8 cellular contexts compared by ENCODE assay signal in the genomic region with DNA sequence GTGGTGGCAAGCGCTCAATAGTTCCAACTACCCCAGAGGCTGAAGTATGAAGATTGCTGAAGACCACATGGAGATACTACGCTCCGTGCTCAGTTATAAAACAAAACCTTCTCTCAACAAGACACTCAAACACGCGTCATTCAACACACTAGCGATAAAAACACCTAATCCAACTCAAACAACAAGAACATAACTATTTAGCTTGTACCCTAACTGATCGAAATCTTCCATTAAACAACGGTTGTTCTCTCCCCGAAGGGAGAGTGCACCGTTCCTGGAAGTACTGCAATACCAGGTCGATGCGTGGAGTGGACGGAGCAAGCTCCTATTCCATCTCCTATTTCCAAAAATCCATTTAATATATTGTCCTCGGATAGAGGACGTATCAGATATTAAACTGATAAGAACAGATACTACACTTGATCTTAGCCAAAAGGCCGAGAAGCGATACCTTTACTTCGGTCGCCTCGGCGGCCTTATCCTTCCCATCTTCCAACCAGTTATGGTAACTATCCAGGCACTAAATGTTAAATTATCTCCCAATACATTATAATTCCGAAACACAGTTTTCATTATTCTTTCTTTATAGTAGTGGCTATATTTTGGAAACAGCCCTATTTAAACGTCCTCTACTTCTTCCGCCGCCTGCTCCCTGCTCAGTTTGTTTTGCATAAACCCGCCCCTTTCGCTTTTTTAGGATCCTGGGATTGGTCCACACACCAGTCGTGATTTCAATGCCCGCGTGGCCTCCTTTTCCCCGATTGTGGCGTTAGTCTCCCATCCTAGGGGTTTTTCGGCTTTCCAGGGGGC. TPM values are rescaled to one million over a fixed set of nuclear protein-coding genes. Genes with fewer than 3 reads are reported as not detected.
DNase-seq lines count a peak whose midpoint lies in the region; ATAC-seq and TF ChIP-seq lines count a peak whose summit lies in the region.

No MANE protein-coding gene starts in this region.

- H3K79me2 ChIP-seq in GM23338 (replicated peaks; ENCODE audit: insufficient read depth): peaks cover 27% of the 10 kb centered on the region

- H3K9me3 Mint-ChIP-seq in GM23338 (peaks cover 6% of the 10 kb centered on the region), neural crest cell (no peaks in the 10 kb centered on the region)
- H3K9me3 Mint-ChIP-seq in activated T-helper 2 cell treated with anti-CD3 and anti-CD28 coated beads, Interferon-gamma antibody, Interleukin-2, Interleukin-4, amounts not matched to agents 10 μg/mL and 5 μg/mL and 100 μg/mL, durations not matched to agents 14 hours and 24 hours and 36 hours: no peaks in the 10 kb centered on the region

- peaks cover 24% of the 10 kb centered on the region; the same call in 1 of the 2 replicates for H3F3A ChIP-seq in GM23338 (replicated peaks; ENCODE audit: low read depth)

- no peaks in the 10 kb centered on the region for H3K9me2 ChIP-seq in GM23338 (ENCODE audit: insufficient read depth)

- H4K20me1 ChIP-seq in GM23338 (replicated peaks; ENCODE audit: insufficient read depth): 0 out of 2 replicates have a peak, but pooled peaks cover 4% of the 10 kb centered on the region

- H3K36me3 Mint-ChIP-seq in GM23338 (ENCODE audit: low read depth): peaks cover 20% of the 10 kb centered on the region
- peaks cover 15% of the 10 kb centered on the region for H3K36me3 Mint-ChIP-seq in activated T-helper 2 cell treated with anti-CD3 and anti-CD28 coated beads, Interferon-gamma antibody, Interleukin-2, Interleukin-4, amounts not matched to agents 10 μg/mL and 5 μg/mL and 100 μg/mL, durations not matched to agents 14 hours and 24 hours and 36 hours (ENCODE audit: low read depth)
- no peaks in the 10 kb centered on the region for H3K36me3 Mint-ChIP-seq in neural crest cell (ENCODE audit: low read depth)

- no peak overlapping the region for H3K4me3 Mint-ChIP-seq in GM23338
- H3K4me3 Mint-ChIP-seq in activated T-helper 2 cell treated with anti-CD3 and anti-CD28 coated beads, Interferon-gamma antibody, Interleukin-2, Interleukin-4, amounts not matched to agents 10 μg/mL and 5 μg/mL and 100 μg/mL, durations not matched to agents 14 hours and 24 hours and 36 hours (ENCODE audit: low read depth): no peak overlapping the region
- H3K4me3 Mint-ChIP-seq in neural crest cell: no peak overlapping the region

- no peaks in the 10 kb centered on the region for H3K27me3 ChIP-seq in GM23338 (ENCODE audit: insufficient read depth)

- H3K27me3 Mint-ChIP-seq in GM23338 (ENCODE audit: insufficient read depth, low read depth, poor library complexity) (peaks cover 19% of the 10 kb centered on the region), neural crest cell (ENCODE audit: low read depth) (peaks cover 6% of the 10 kb centered on the region)
- no peaks in the 10 kb centered on the region for H3K27me3 Mint-ChIP-seq in activated T-helper 2 cell treated with anti-CD3 and anti-CD28 coated beads, Interferon-gamma antibody, Interleukin-2, Interleukin-4, amounts not matched to agents 10 μg/mL and 5 μg/mL and 100 μg/mL, durations not matched to agents 14 hours and 24 hours and 36 hours (ENCODE audit: low read depth)

- no peak overlapping the region for H2AFZ ChIP-seq in GM23338

- H3K27ac Mint-ChIP-seq in GM23338: no peak overlapping the region
- H3K27ac Mint-ChIP-seq in activated T-helper 2 cell treated with anti-CD3 and anti-CD28 coated beads, Interferon-gamma antibody, Interleukin-2, Interleukin-4, amounts not matched to agents 10 μg/mL and 5 μg/mL and 100 μg/mL, durations not matched to agents 14 hours and 24 hours and 36 hours: no peak overlapping the region
- H3K27ac Mint-ChIP-seq in neural crest cell (ENCODE audit: unreplicated experiment): no peak overlapping the region

- peak overlapping the region; percentile 82 for H3K4me2 ChIP-seq in GM23338

- TF ChIP-seq CTCF in GM23338 (conservative IDR thresholded peaks at IDR 0.05; ENCODE audit: low read depth in 2 of 2) (0 out of 4 replicates have a peak, but pooled peaks of 1 of the 2 experiments have one; percentile 6), foreskin fibroblast (IDR thresholded peaks at IDR 0.05; ENCODE audit: low read depth, low read length) (no peak), neural crest cell (conservative IDR thresholded peaks at IDR 0.05) (no peak)

- peak; percentile 98 for DNase-seq in ELF-1 (ENCODE audit: low read depth, low spot score)
- DNase-seq in GM23338 (ENCODE audit: low spot score): peak; percentile 98
- peak; percentile 100 for DNase-seq in LHCN-M2 (ENCODE audit: low read depth)
- DNase-seq in RPMI8226: peak; percentile 95
- peak; percentile 83 for DNase-seq in activated T-helper 2 cell treated with anti-CD3 and anti-CD28 coated beads, Interferon-gamma antibody, Interleukin-2, Interleukin-4, amounts not matched to agents 10 μg/mL and 5 μg/mL and 100 μg/mL, durations not matched to agents 14 hours and 24 hours and 36 hours (ENCODE audit: low spot score)
- peak; percentile 98 for DNase-seq in foreskin fibroblast
- DNase-seq in neural crest cell (ENCODE audit: low read depth, low spot score): peak; percentile 79
- DNase-seq in substantia nigra (lab: John Stamatoyannopoulos, UW): peak in 48 of 49 donors; percentile 30 to 96 (median 80)

- ATAC-seq in GM23338: peak; percentile 70

- H3K4me1 ChIP-seq in GM23338 (ENCODE audit: insufficient read depth): peaks cover 10% of the 10 kb centered on the region

- peak overlapping the region; percentile 64 for H3K4me3 ChIP-seq in GM23338
- peak overlapping the region; percentile 37 to 91 for H3K4me3 ChIP-seq in foreskin fibroblast (ENCODE audit: low read depth in 1 of 2, low read length in 2 of 2)

- intact Hi-C loops in activated T-helper 2 cell treated with anti-CD3 and anti-CD28 coated beads, Interferon-gamma antibody, Interleukin-2, Interleukin-4, amounts not matched to agents 10 μg/mL and 5 μg/mL and 100 μg/mL, durations not matched to agents 14 hours and 24 hours and 36 hours (cut with micrococcal nuclease): loop anchor here (1.0 to 5.0 kb wide), 4 partner anchors 10 to 239 kb away; a partner anchor contains a TSS

- H3K36me3 ChIP-seq in GM23338 (ENCODE audit: insufficient read depth): peaks cover 1% of the 10 kb centered on the region

- H3K4me1 Mint-ChIP-seq in GM23338 (peaks cover 18% of the 10 kb centered on the region), neural crest cell (peaks cover 27% of the 10 kb centered on the region)
- peaks cover 16% of the 10 kb centered on the region for H3K4me1 Mint-ChIP-seq in activated T-helper 2 cell treated with anti-CD3 and anti-CD28 coated beads, Interferon-gamma antibody, Interleukin-2, Interleukin-4, amounts not matched to agents 10 μg/mL and 5 μg/mL and 100 μg/mL, durations not matched to agents 14 hours and 24 hours and 36 hours (ENCODE audit: low read depth)

- H3K27ac ChIP-seq in GM23338 (ENCODE audit: low read depth) (peak overlapping the region; percentile 98), substantia nigra (ENCODE audit: low read depth, low read length, poor library complexity, severe bottlenecking) (peak overlapping the region; percentile 72)

TF ChIP-seq in GM23338, 12 proteins besides CTCF, POLR2A, EP300 and RAD21 (continues in another document):
- peak; percentile 49 for TF ChIP-seq ZNF331 (CRISPR knock-in tag; IDR thresholded peaks at IDR 0.05; ENCODE audit: low read depth)
- peak; percentile 65 for TF ChIP-seq ZNF114 (CRISPR knock-in tag; IDR thresholded peaks at IDR 0.05)
- no peak for TF ChIP-seq EZH2phosphoT487 (IDR thresholded peaks at IDR 0.05; ENCODE audit: unreplicated experiment)

RNA-seq across cellular contexts. Expression of a gene that starts 2.2 kb away (rescaled TPM):
- 109 and 136 TPM in 2 replicates for total RNA-seq in GM23338 (2014; rRNA removed; shearing (Covaris generic))
- 94.4 and 95.8 TPM in 2 replicates for polyA plus RNA-seq in GM23338 (2016; fragmentation: Nextera tagmentation; extraction: Ambion mirVana)
- total RNA-seq in LHCN-M2 (2014; rRNA removed) (56.5 and 56.6 TPM in 2 replicates), neural crest cell (62.1 and 69.2 TPM in 2 replicates)
- polyA plus RNA-seq in LHCN-M2 (2012): 30.6 TPM
- total RNA-seq in activated T-helper 2 cell treated with anti-CD3 and anti-CD28 coated beads, Interferon-gamma antibody, Interleukin-2, Interleukin-4, amounts not matched to agents 10 μg/mL and 5 μg/mL and 100 μg/mL, durations not matched to agents 14 hours and 24 hours and 36 hours: 109 and 112 TPM in 2 replicates

RNA-seq across cellular contexts. Expression of a gene that starts 8.9 kb away (rescaled TPM):
- total RNA-seq in GM23338 (2014; rRNA removed; shearing (Covaris generic)): not detected in 2 replicates
- polyA plus RNA-seq in GM23338 (2016; fragmentation: Nextera tagmentation; extraction: Ambion mirVana): 1.3 and 1.9 TPM in 2 replicates
- not detected in 2 replicates for total RNA-seq in LHCN-M2 (2014; rRNA removed)
- polyA plus RNA-seq in LHCN-M2 (2012): 0.35 TPM
- 1.2 TPM in 1 of 2 replicates, not detected in the other for total RNA-seq in activated T-helper 2 cell treated with anti-CD3 and anti-CD28 coated beads, Interferon-gamma antibody, Interleukin-2, Interleukin-4, amounts not matched to agents 10 μg/mL and 5 μg/mL and 100 μg/mL, durations not matched to agents 14 hours and 24 hours and 36 hours
- total RNA-seq in neural crest cell: not detected in 2 replicates

RNA-seq across cellular contexts. Expression of a gene that starts 9.7 kb away (rescaled TPM):
- 15.0 and 22.2 TPM in 2 replicates for total RNA-seq in GM23338 (2014; rRNA removed; shearing (Covaris generic))
- 7.4 and 7.7 TPM in 2 replicates for polyA plus RNA-seq in GM23338 (2016; fragmentation: Nextera tagmentation; extraction: Ambion mirVana)
- total RNA-seq in LHCN-M2 (2014; rRNA removed): 21.5 and 25.2 TPM in 2 replicates
- polyA plus RNA-seq in LHCN-M2 (2012): 38.1 TPM
- 37.4 and 41.9 TPM in 2 replicates for total RNA-seq in activated T-helper 2 cell treated with anti-CD3 and anti-CD28 coated beads, Interferon-gamma antibody, Interleukin-2, Interleukin-4, amounts not matched to agents 10 μg/mL and 5 μg/mL and 100 μg/mL, durations not matched to agents 14 hours and 24 hours and 36 hours
- total RNA-seq in neural crest cell: 24.1 and 27.2 TPM in 2 replicates

RNA-seq across cellular contexts. Expression of a gene that starts 36.3 kb away (rescaled TPM):
- 31.8 and 33.8 TPM in 2 replicates for total RNA-seq in GM23338 (2014; rRNA removed; shearing (Covaris generic))
- 31.1 and 31.7 TPM in 2 replicates for polyA plus RNA-seq in GM23338 (2016; fragmentation: Nextera tagmentation; extraction: Ambion mirVana)
- total RNA-seq in LHCN-M2 (2014; rRNA removed) (34.2 and 39.6 TPM in 2 replicates), neural crest cell (86.6 and 88.1 TPM in 2 replicates)
- polyA plus RNA-seq in LHCN-M2 (2012): 31.4 TPM
- total RNA-seq in activated T-helper 2 cell treated with anti-CD3 and anti-CD28 coated beads, Interferon-gamma antibody, Interleukin-2, Interleukin-4, amounts not matched to agents 10 μg/mL and 5 μg/mL and 100 μg/mL, durations not matched to agents 14 hours and 24 hours and 36 hours: 134 and 139 TPM in 2 replicates

RNA-seq across cellular contexts. Expression of a gene that starts 39.1 kb away (rescaled TPM):
- total RNA-seq in GM23338 (2014; rRNA removed; shearing (Covaris generic)): 375 and 425 TPM in 2 replicates
- polyA plus RNA-seq in GM23338 (2016; fragmentation: Nextera tagmentation; extraction: Ambion mirVana): 240 and 241 TPM in 2 replicates
- 121 and 132 TPM in 2 replicates for total RNA-seq in LHCN-M2 (2014; rRNA removed)
- 231 TPM for polyA plus RNA-seq in LHCN-M2 (2012)
- total RNA-seq in activated T-helper 2 cell treated with anti-CD3 and anti-CD28 coated beads, Interferon-gamma antibody, Interleukin-2, Interleukin-4, amounts not matched to agents 10 μg/mL and 5 μg/mL and 100 μg/mL, durations not matched to agents 14 hours and 24 hours and 36 hours: 245 and 286 TPM in 2 replicates
- total RNA-seq in neural crest cell: 181 and 185 TPM in 2 replicates

Comparison
In these comparisons a context has a peak if more than half of its experiments do, and no peak if none do; other contexts are left out.
1. Peak in every context shown above with its lines: DNase-seq, ATAC-seq, H3K4me3 ChIP-seq and H3K27ac ChIP-seq.